31 cellular contexts compared by ENCODE assay signal in the genomic region with DNA sequence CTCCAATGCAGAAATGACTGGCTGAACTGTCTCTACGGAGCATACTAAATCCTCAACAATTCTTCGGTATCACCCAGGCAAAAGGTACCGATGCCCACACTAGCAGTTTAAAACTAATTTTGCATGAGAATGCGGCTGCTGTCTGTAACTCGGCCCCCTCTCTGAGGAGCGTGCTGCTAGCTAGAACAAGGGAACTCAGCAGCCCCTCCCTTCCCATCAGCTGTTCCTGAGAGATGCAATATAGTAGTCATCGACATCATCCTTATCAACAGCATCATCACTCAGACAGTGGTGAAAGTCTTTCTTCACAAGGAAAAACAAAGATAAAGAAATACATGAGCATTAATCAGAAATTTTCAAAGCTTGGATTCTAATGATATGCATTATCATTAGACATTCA.
"Had no signal": no experiment of that assay in that cellular context is flagged by ENCODE, and none has a peak within 500 bp of the region (broad histone marks: within the 10 kb centered on the region; RNA-seq: fewer than 3 reads in every experiment).

No MANE protein-coding gene starts in this region.

- H3K36me3 ChIP-seq: gastrocnemius medialis, ovary had no signal

- H3K4me3 Mint-ChIP-seq: activated CD4-positive, alpha-beta memory T cell treated with anti-CD3 and anti-CD28 coated beads, Interleukin-2, amount 10 ng/mL, durations not matched to agents 7 days and 5 days; activated CD4-positive, alpha-beta T cell treated with anti-CD3 and anti-CD28 coated beads, Interleukin-2, amount 10 ng/mL, durations not matched to agents 7 days and 5 days; activated naive CD8-positive, alpha-beta T cell treated with anti-CD3 and anti-CD28 coated beads, Interleukin-2, amount 10 ng/mL, durations not matched to agents 7 days and 5 days; effector memory CD8-positive, alpha-beta T cell; mesothelial cell of epicardium; nephron; stimulated activated effector memory CD8-positive, alpha-beta T cell treated with anti-CD3 and anti-CD28 coated beads, Interleukin-12 subunit alpha, Interleukin-12 subunit beta, amount 100 ng/mL, for 72 hours; stimulated activated naive CD8-positive, alpha-beta T cell treated with anti-CD3 and anti-CD28 coated beads, Interleukin-15, amount 100 ng/mL, for 72 hours; T-helper 1 cell treated with Interleukin-12 subunit alpha and Interleukin-12 subunit beta and Interleukin-4 antibody, amounts not matched to agents 30 μg/mL and 1 μg/mL, for 36 hours had no signal

- H3K27me3 Mint-ChIP-seq: activated CD4-positive, alpha-beta memory T cell treated with anti-CD3 and anti-CD28 coated beads, Interleukin-2, amount 10 ng/mL, durations not matched to agents 7 days and 5 days; activated CD4-positive, alpha-beta T cell treated with anti-CD3 and anti-CD28 coated beads, Interleukin-2, amount 10 ng/mL, durations not matched to agents 7 days and 5 days; activated naive CD8-positive, alpha-beta T cell treated with anti-CD3 and anti-CD28 coated beads, Interleukin-2, amount 10 ng/mL, durations not matched to agents 7 days and 5 days; effector memory CD8-positive, alpha-beta T cell; progenitor cell of endocrine pancreas; stimulated activated naive CD8-positive, alpha-beta T cell treated with anti-CD3 and anti-CD28 coated beads, Interleukin-15, amount 100 ng/mL, for 72 hours had no signal

- H3K4me3 ChIP-seq: gastrocnemius medialis, ovary, thyroid gland, upper lobe of left lung, vagina had no signal

- H3K27me3 ChIP-seq: gastrocnemius medialis, ovary, thyroid gland, upper lobe of left lung, vagina had no signal

- H3K27ac ChIP-seq: gastrocnemius medialis, ovary, thyroid gland, upper lobe of left lung, vagina had no signal

- ATAC-seq: effector memory CD8-positive, alpha-beta T cell; gastrocnemius medialis; left colon; sciatic nerve; stimulated activated effector memory CD8-positive, alpha-beta T cell treated with anti-CD3 and anti-CD28 coated beads, Interleukin-12 subunit alpha, Interleukin-12 subunit beta, amount 100 ng/mL, for 72 hours; stimulated activated naive CD8-positive, alpha-beta T cell treated with anti-CD3 and anti-CD28 coated beads, Interleukin-15, amount 100 ng/mL, for 72 hours had no signal

- H3K4me1 ChIP-seq: gastrocnemius medialis, thyroid gland, upper lobe of left lung, vagina had no signal

- H3K9me3 ChIP-seq: gastrocnemius medialis, ovary, thyroid gland, upper lobe of left lung, vagina had no signal

- H3K9me3 Mint-ChIP-seq: activated CD4-positive, alpha-beta memory T cell treated with anti-CD3 and anti-CD28 coated beads, Interleukin-2, amount 10 ng/mL, durations not matched to agents 7 days and 5 days; activated CD4-positive, alpha-beta T cell treated with anti-CD3 and anti-CD28 coated beads, Interleukin-2, amount 10 ng/mL, durations not matched to agents 7 days and 5 days; effector memory CD8-positive, alpha-beta T cell; mesothelial cell of epicardium; nephron; stimulated activated effector memory CD8-positive, alpha-beta T cell treated with anti-CD3 and anti-CD28 coated beads, Interleukin-12 subunit alpha, Interleukin-12 subunit beta, amount 100 ng/mL, for 72 hours; T-helper 1 cell treated with Interleukin-12 subunit alpha and Interleukin-12 subunit beta and Interleukin-4 antibody, amounts not matched to agents 30 μg/mL and 1 μg/mL, for 36 hours had no signal

- DNase-seq: activated CD4-positive, alpha-beta memory T cell treated with anti-CD3 and anti-CD28 coated beads, Interleukin-2, amount 10 ng/mL, durations not matched to agents 7 days and 5 days; activated CD4-positive, alpha-beta T cell treated with anti-CD3 and anti-CD28 coated beads for 1 hour; activated CD4-positive, alpha-beta T cell treated with anti-CD3 and anti-CD28 coated beads, Interleukin-2, amount 10 ng/mL, durations not matched to agents 7 days and 5 days; activated naive CD4-positive, alpha-beta T cell; activated naive CD8-positive, alpha-beta T cell treated with anti-CD3 and anti-CD28 coated beads, Interleukin-2, amount 10 ng/mL, durations not matched to agents 7 days and 5 days; activated T-cell treated with anti-CD3 and anti-CD28 coated beads, Interleukin-2, amount 50 U/mL, for 48 hours; amygdala; caudate nucleus; cortex of kidney; effector memory CD8-positive, alpha-beta T cell; erythroblast; gastrocnemius medialis; glutamatergic neuron; left colon; mammary epithelial cell; ovary; retina; small intestine; stimulated activated CD4-positive, alpha-beta T cell treated with anti-CD3 and anti-CD28 coated beads, Interleukin-4, amount 100 ng/mL, for 24 hours; stimulated activated naive CD8-positive, alpha-beta T cell treated with anti-CD3 and anti-CD28 coated beads, Interleukin-15, amount 100 ng/mL, for 72 hours; substantia nigra; T1000; thyroid gland; upper lobe of left lung had no signal

- H3K27ac Mint-ChIP-seq: activated CD4-positive, alpha-beta memory T cell treated with anti-CD3 and anti-CD28 coated beads, Interleukin-2, amount 10 ng/mL, durations not matched to agents 7 days and 5 days; activated CD4-positive, alpha-beta T cell treated with anti-CD3 and anti-CD28 coated beads, Interleukin-2, amount 10 ng/mL, durations not matched to agents 7 days and 5 days; activated naive CD8-positive, alpha-beta T cell treated with anti-CD3 and anti-CD28 coated beads, Interleukin-2, amount 10 ng/mL, durations not matched to agents 7 days and 5 days; mesothelial cell of epicardium; nephron; progenitor cell of endocrine pancreas; stimulated activated naive CD8-positive, alpha-beta T cell treated with anti-CD3 and anti-CD28 coated beads, Interleukin-15, amount 100 ng/mL, for 72 hours; T-helper 1 cell treated with Interleukin-12 subunit alpha and Interleukin-12 subunit beta and Interleukin-4 antibody, amounts not matched to agents 30 μg/mL and 1 μg/mL, for 36 hours had no signal
